Comparison of ENCODE assay signal across 1 cellular context in the genomic region with DNA sequence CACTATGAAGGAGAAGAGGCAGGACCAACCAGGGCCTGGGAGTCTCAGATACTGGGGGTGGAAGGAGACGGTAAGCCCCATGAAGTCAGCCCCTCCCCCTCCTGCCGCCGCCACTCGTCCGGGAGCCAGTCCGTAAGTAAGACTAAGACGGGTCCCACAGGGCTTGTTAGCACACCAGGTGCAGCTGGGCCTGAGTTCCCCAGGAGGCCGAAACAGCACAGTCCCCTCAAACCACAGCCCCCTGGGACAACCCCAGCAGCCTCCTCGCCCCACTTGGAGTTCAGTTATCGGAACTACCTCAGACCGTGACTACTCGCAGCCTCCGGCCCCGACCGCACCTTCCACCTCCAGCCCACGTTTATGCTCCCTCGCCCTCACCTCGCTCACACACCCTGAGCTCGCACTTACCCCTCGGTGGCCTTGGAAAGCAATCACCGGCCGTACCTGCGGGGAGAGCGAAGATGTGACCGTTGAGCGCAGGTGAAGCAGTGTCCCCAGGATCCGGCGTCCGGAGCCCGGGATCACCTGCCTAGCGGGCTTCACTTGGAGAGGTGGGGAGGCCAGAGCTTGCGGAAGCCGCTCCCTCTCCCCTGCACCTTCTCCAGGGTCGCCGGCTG.
A peak's percentile ranks its signal among the peaks of the same experiment; 100 is the strongest.
TF ChIP-seq lines count a peak whose summit lies in the region.

No MANE protein-coding gene starts in this region.

TF ChIP-seq in K562, 482 proteins besides CTCF, POLR2A, EP300 and RAD21:
- TF ChIP-seq SIN3B (IDR thresholded peaks at IDR 0.05; ENCODE audit: low read depth) (no peak), NELFE (IDR thresholded peaks at IDR 0.05; ENCODE audit: insufficient read depth, insufficient read length) (no peak), POLR2G (IDR thresholded peaks at IDR 0.05; ENCODE audit: low read depth, low read length) (peak; percentile 80), ETV1 (tag; conservative IDR thresholded peaks at IDR 0.05; ENCODE audit: low read depth) (no peak), CREM (IDR thresholded peaks at IDR 0.05; ENCODE audit: low read depth) (no peak)
